Comparison of ENCODE assay signal across 17 cellular contexts in the genomic region with DNA sequence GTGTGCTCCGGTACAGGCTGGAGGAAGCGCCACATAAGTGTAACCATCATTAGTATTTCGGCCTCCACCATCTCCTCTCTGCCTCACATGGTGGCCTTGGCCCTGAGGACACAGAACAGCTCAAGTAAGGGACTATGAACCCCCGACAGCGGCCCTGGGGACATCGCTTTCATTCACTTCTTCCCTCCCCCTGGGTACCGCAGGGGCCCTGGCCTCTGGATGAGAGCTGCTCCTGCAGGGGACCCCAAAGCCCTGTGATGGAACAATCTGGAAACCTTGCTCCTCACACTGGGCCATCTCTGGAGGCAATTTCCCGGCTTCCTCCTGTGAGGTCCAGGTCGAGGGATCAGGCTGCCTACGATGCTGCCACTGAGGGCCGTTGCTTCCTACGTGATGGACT.
"Had no signal": no experiment of that assay in that cellular context is flagged by ENCODE, and none has a peak within 500 bp of the region (broad histone marks: within the 10 kb centered on the region; RNA-seq: fewer than 3 reads in every experiment).

No MANE protein-coding gene starts in this region.

- H3K4me1 ChIP-seq: heart left ventricle, right atrium auricular region, suprapubic skin, thyroid gland had no signal

- ATAC-seq: esophagus mucosa; heart left ventricle; naive thymus-derived CD4-positive, alpha-beta T cell had no signal

- H3K9me3 ChIP-seq: heart left ventricle, neutrophil, right atrium auricular region, suprapubic skin, thyroid gland had no signal

- H3K27me3 ChIP-seq: neutrophil, right atrium auricular region, thyroid gland had no signal

- H3K27ac ChIP-seq: dorsolateral prefrontal cortex, heart left ventricle, neutrophil, right atrium auricular region, suprapubic skin, thyroid gland had no signal

- H3K4me3 ChIP-seq: dorsolateral prefrontal cortex, heart left ventricle, right atrium auricular region, suprapubic skin, thyroid gland had no signal

- H3K36me3 ChIP-seq: heart left ventricle, neutrophil, right atrium auricular region, suprapubic skin, thyroid gland had no signal

- DNase-seq: cortex of kidney; effector CD8-positive, alpha-beta T cell; heart left ventricle; hippocampal formation; kidney glomerular epithelial cell; mesendoderm; naive thymus-derived CD4-positive, alpha-beta T cell; nephron progenitor cell; small intestine; stimulated activated CD4-positive, alpha-beta T cell treated with anti-CD3 and anti-CD28 coated beads, Interleukin-12 subunit alpha, Interleukin-12 subunit beta, amount 100 ng/mL, for 4 hours; stimulated activated naive CD4-positive, alpha-beta T cell treated with Interleukin-2 at 50 U/mL for 16 hours; thyroid gland had no signal
